ENCODE assay signal across 32 cellular contexts in genomic region chrX:121036951-121037350, GRCh38. TPM values are rescaled to one million over a fixed set of nuclear protein-coding genes. Genes with fewer than 3 reads are reported as not detected.
"Had no signal": no experiment of that assay in that cellular context is flagged by ENCODE, and none has a peak within 500 bp of the region (broad histone marks: within the 10 kb centered on the region; RNA-seq: fewer than 3 reads in every experiment).

No MANE protein-coding gene starts in this region.

- DNase-seq: hippocampal formation; kidney; left colon; left lung; lower lobe of right lung; mesendoderm; naive B cell; ovary; right lobe of liver; stimulated activated CD4-positive, alpha-beta T cell treated with anti-CD3 and anti-CD28 coated beads, Interleukin-12 subunit alpha, Interleukin-12 subunit beta, amount 100 ng/mL, for 4 hours; stimulated activated CD4-positive, alpha-beta T cell treated with anti-CD3 and anti-CD28 coated beads, Interleukin-15, amount 100 ng/mL, for 24 hours; stimulated activated CD4-positive, alpha-beta T cell treated with anti-CD3 and anti-CD28 coated beads, Interleukin-2, amount 100 ng/mL, for 24 hours; stimulated activated CD4-positive, alpha-beta T cell treated with anti-CD3 and anti-CD28 coated beads, Interleukin-4, amount 100 ng/mL, for 1 hour; stimulated activated naive B cell treated with anti-CD40 and anti-IgM and Interleukin-4, amounts not matched to agents 10 μg/mL and 1 μg/mL and 100 μg/mL, for 72 hours; stimulated activated naive CD8-positive, alpha-beta T cell treated with anti-CD3 and anti-CD28 coated beads, Interleukin-15, Interleukin-2, amounts not matched to agents 100 U/mL and 50 U/mL, for 24 hours; stomach; testis; thyroid gland; transverse colon; upper lobe of right lung had no signal

- H3K4me1 ChIP-seq: left lung, lower lobe of right lung, right atrium auricular region, right lobe of liver, stomach, testis, thyroid gland, transverse colon, upper lobe of right lung had no signal

- H3K27me3 ChIP-seq: left lung, ovary, right atrium auricular region, right lobe of liver, stomach, testis, thyroid gland, transverse colon, upper lobe of right lung had no signal

- H3K36me3 ChIP-seq: left lung, lower lobe of right lung, ovary, right atrium auricular region, right lobe of liver, stomach, thyroid gland, transverse colon, upper lobe of right lung had no signal

- H3K4me3 ChIP-seq: left lung, lower lobe of right lung, ovary, right atrium auricular region, right lobe of liver, stomach, testis, thyroid gland, transverse colon, upper lobe of right lung had no signal

- FAIRE-seq: kidney, urothelium cell line had no signal

- ATAC-seq: left colon; left lung; lower lobe of right lung; natural killer cell treated with Interleukin-12 subunit alpha and Interleukin-12 subunit beta and Interleukin-15 and Interleukin-18, amount 100 ng/mL, for 72 hours; right lobe of liver; stimulated activated naive B cell treated with anti-CD40 and anti-IgM and Interleukin-4, amounts not matched to agents 10 μg/mL and 1 μg/mL and 100 μg/mL, for 72 hours; stimulated activated naive CD8-positive, alpha-beta T cell treated with anti-CD3 and anti-CD28 coated beads, Interleukin-15, Interleukin-2, amounts not matched to agents 100 U/mL and 50 U/mL, for 24 hours; upper lobe of right lung had no signal

- H3K27ac ChIP-seq: left lung, lower lobe of right lung, ovary, right atrium auricular region, right lobe of liver, stomach, testis, thyroid gland, transverse colon, upper lobe of right lung had no signal

- H3K9me3 ChIP-seq: left lung, lower lobe of right lung, ovary, right atrium auricular region, right lobe of liver, testis, thyroid gland, transverse colon, upper lobe of right lung had no signal

RNA-seq across cellular contexts. Expression of gene CT47A1, which starts 51.4 kb away (rescaled TPM):
- total RNA-seq: kidney; left colon; left lung; liver; lower lobe of right lung; mesothelial cell of epicardium; mononuclear cell; natural killer cell treated with Interleukin-12 subunit alpha and Interleukin-12 subunit beta and Interleukin-15 and Interleukin-18, amount 100 ng/mL, for 72 hours; omental fat pad; ovary; progenitor cell of endocrine pancreas; pulmonary artery endothelial cell; renal cortical epithelial cell; right atrium auricular region; right lobe of liver; skeletal muscle tissue; stomach; thyroid gland; transverse colon; upper lobe of right lung had no signal
- polyA plus RNA-seq: liver, neural cell, ovary, stomach had no signal

RNA-seq across cellular contexts. Expression of gene CT47A2, which starts 56.2 kb away (rescaled TPM):
- total RNA-seq: kidney; left colon; left lung; liver; lower lobe of right lung; mesothelial cell of epicardium; mononuclear cell; natural killer cell treated with Interleukin-12 subunit alpha and Interleukin-12 subunit beta and Interleukin-15 and Interleukin-18, amount 100 ng/mL, for 72 hours; omental fat pad; ovary; progenitor cell of endocrine pancreas; pulmonary artery endothelial cell; renal cortical epithelial cell; right atrium auricular region; right lobe of liver; skeletal muscle tissue; stomach; testis; thyroid gland; transverse colon; upper lobe of right lung had no signal
- polyA plus RNA-seq: liver, neural cell, ovary, stomach had no signal
